Comparison of ENCODE assay signal across 17 cellular contexts in the genomic region with DNA sequence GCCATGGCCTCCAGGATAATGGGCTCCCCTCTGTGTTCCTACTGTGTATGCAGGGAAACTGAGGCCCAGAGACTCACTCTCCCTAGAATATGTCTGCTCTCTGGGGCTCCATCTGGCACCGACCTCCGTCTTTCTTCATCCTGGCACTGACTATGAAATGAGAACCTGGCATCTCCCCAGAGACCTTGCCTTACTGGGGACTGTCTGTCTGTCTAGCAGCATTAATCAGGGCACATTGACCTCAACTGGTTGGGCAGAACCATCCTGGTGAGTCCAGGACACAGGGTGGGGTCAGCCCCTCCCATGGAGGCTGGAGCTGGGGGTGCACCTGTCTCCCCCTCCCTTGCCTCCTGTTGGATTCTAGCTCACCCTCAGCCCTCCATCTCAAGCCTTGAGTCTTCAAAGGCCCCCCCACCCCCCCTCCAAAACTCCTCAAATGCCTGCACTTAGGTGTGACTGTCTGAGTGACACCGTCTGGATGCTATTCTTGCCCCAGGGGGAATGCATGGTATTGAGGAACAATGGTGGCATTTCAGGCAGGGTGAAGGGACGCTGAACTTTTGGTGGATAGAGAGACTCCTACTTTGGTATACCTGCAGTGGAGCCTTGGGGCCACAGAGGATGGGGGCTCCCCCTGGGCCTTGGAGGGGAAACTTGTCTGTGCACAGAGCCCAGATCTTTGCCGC. TPM values are rescaled to one million over a fixed set of nuclear protein-coding genes. Genes with fewer than 3 reads are reported as not detected.
DNase-seq lines count a peak whose midpoint lies in the region; ATAC-seq and TF ChIP-seq lines count a peak whose summit lies in the region.
"Had no signal": no experiment of that assay in that cellular context is flagged by ENCODE, and none has a peak within 500 bp of the region (broad histone marks: within the 10 kb centered on the region; RNA-seq: fewer than 3 reads in every experiment).

No MANE protein-coding gene starts in this region.

- H4K20me1 ChIP-seq in OCI-LY7 (ENCODE audit: insufficient read depth, low read length): no peaks in the 10 kb centered on the region

- POLR2A ChIA-PET in OCI-LY7 (lab: Charles Lee): interaction anchor here (1.2 to 2.4 kb wide), 4 partner anchors 9 to 56 kb away, joined by 3 to 10 read pairs (median 6); no protein-coding TSS in a partner anchor

- no peak for TF ChIP-seq CTCF in C4-2B (conservative IDR thresholded peaks at IDR 0.05)
- TF ChIP-seq CTCF in OCI-LY7 (conservative IDR thresholded peaks at IDR 0.05; ENCODE audit: low read length): no peak
- no peak for TF ChIP-seq CTCF in heart right ventricle (IDR thresholded peaks at IDR 0.05)

- H3K27me3 ChIP-seq in mesendoderm (ENCODE audit: insufficient read depth, low read length, poor library complexity) (peaks cover 34% of the 10 kb centered on the region), heart right ventricle (peaks cover 13 to 100% (median 99%) of the 10 kb centered on the region in 7 donors)

- H3K18ac ChIP-seq in mesendoderm (ENCODE audit: low read length): no peak overlapping the region

- H3K9me2 ChIP-seq in OCI-LY7 (ENCODE audit: insufficient read depth, low read length): no peaks in the 10 kb centered on the region

- H4K5ac ChIP-seq in mesendoderm (ENCODE audit: low read length): no peak overlapping the region

- no peak overlapping the region for H3K56ac ChIP-seq in mesendoderm (ENCODE audit: low read length)

- no peak overlapping the region for H3K23ac ChIP-seq in mesendoderm (ENCODE audit: low read length)

- no CpG with 5 or more reads among the region's 5 CpGs for WGBS in mesendoderm (ENCODE audit: extremely low coverage, insufficient coverage, low lambda C conversion rate)
- 73 to 75% methylated on average over 5 of the region's 5 CpGs for WGBS in heart right ventricle, 2 donors

- H3K4me3 ChIP-seq in OCI-LY7 (ENCODE audit: low read depth, low read length, poor library complexity, severe bottlenecking) (no peak overlapping the region), mesendoderm (ENCODE audit: low read length) (no peak overlapping the region), heart right ventricle (no peak overlapping the region)
- H3K4me3 ChIP-seq: BLaER1, GM23248 had no signal

- H3K4ac ChIP-seq in mesendoderm (ENCODE audit: low read depth, low read length): no peak overlapping the region

- H3K9ac ChIP-seq in mesendoderm (ENCODE audit: low read length): no peak overlapping the region
- H3K9ac ChIP-seq: BLaER1, GM23248 had no signal

- DNase-seq in OCI-LY7 (ENCODE audit: low spot score) (no peak), mesendoderm (peak; percentile 75), NCI-H1694 treated with DMSO at 0.1 percent for 48 hours (lab: John Stamatoyannopoulos, UW) (no peak), heart right ventricle (no peak)
- DNase-seq: AML-193; CD4-positive, alpha-beta T cell; DMS153; DMS79 treated with DMSO at 0.1 percent for 48 hours; GDM1; GM23248; H9 had no signal

- no peak overlapping the region for H2BK120ac ChIP-seq in mesendoderm (ENCODE audit: low read depth, low read length)

- CTCF ChIA-PET in OCI-LY7 (lab: Charles Lee; ENCODE audit: unreplicated experiment): no interaction called here

- no peaks in the 10 kb centered on the region for H3K9me3 ChIP-seq in OCI-LY7 (ENCODE audit: low read length)
- no peaks in the 10 kb centered on the region for H3K9me3 ChIP-seq in heart right ventricle
- H3K9me3 ChIP-seq: BLaER1 had no signal

- no peak overlapping the region for H4K8ac ChIP-seq in mesendoderm (ENCODE audit: low read depth, low read length)

- peak overlapping the region; percentile 38; the same call in 1 of the 2 replicates for H3K4me2 ChIP-seq in OCI-LY7 (ENCODE audit: low read length)
- H3K4me2 ChIP-seq in mesendoderm (ENCODE audit: low read length): no peak overlapping the region
- H3K4me2 ChIP-seq: BLaER1 had no signal

- H3K79me1 ChIP-seq in mesendoderm (ENCODE audit: low read length): no peaks in the 10 kb centered on the region

- H2BK15ac ChIP-seq in mesendoderm (replicated peaks; ENCODE audit: low read depth): no peak overlapping the region

- peaks cover 93% of the 10 kb centered on the region for H3K4me1 ChIP-seq in OCI-LY7 (ENCODE audit: insufficient read depth, low read length, poor library complexity, severe bottlenecking)
- H3K4me1 ChIP-seq in mesendoderm (ENCODE audit: control insufficient read depth, low read depth, low read length): peaks cover 2% of the 10 kb centered on the region
- peaks cover 0 to 5% (median 0%) of the 10 kb centered on the region in 9 donors for H3K4me1 ChIP-seq in heart right ventricle

- H2BK5ac ChIP-seq in mesendoderm (ENCODE audit: low read length): no peak overlapping the region

- H3K79me2 ChIP-seq in OCI-LY7 (ENCODE audit: insufficient read depth, low read depth, low read length) (no peaks in the 10 kb centered on the region), mesendoderm (ENCODE audit: control insufficient read depth, insufficient read depth, low read length) (no peaks in the 10 kb centered on the region)

- H3K27ac ChIP-seq in C4-2B (peak overlapping the region; percentile 47; the same call in 1 of the 2 replicates), OCI-LY7 (ENCODE audit: low read depth, low read length, poor library complexity, severe bottlenecking) (no peak overlapping the region), mesendoderm (ENCODE audit: low read depth, low read length) (no peak overlapping the region), heart right ventricle (no peak overlapping the region)
- H3K27ac ChIP-seq: 22Rv1, BLaER1, GM23248 had no signal

- H2AK5ac ChIP-seq in mesendoderm (ENCODE audit: low read length): no peak overlapping the region

- no peak overlapping the region for H2AFZ ChIP-seq in OCI-LY7 (ENCODE audit: low read length)
- H2AFZ ChIP-seq: GM23248 had no signal

- BruUV-seq in OCI-LY7 (replicated peaks; lab: Mats Ljungman, UMichigan): no TSS peak

- H3K36me3 ChIP-seq in OCI-LY7 (ENCODE audit: insufficient read depth, low read length): no peaks in the 10 kb centered on the region
- no peaks in the 10 kb centered on the region for H3K36me3 ChIP-seq in mesendoderm (ENCODE audit: control insufficient read depth, insufficient read depth, low read length)
- no peaks in the 10 kb centered on the region for H3K36me3 ChIP-seq in heart right ventricle
- H3K36me3 ChIP-seq: BLaER1 had no signal

- intact Hi-C loops in OCI-LY7 (cut with micrococcal nuclease; ENCODE audit: unreplicated experiment) (loop anchor here (10.0 kb wide), 1 partner anchor 502 kb away; no protein-coding TSS in a partner anchor), heart right ventricle (cut with DNase I) (no loop called here)

- ATAC-seq in esophagus mucosa: peak; percentile 31
- ATAC-seq in GM18498 (IDR thresholded peaks at IDR 0.05; ENCODE audit: unreplicated experiment): no peak
- ATAC-seq in HG03354 (IDR thresholded peaks at IDR 0.05; ENCODE audit: poor library complexity, severe bottlenecking, unreplicated experiment): no peak
- no peak for ATAC-seq in heart right ventricle

RNA-seq across cellular contexts. Expression of a gene that starts 12.8 kb away (rescaled TPM):
- 55.3 and 56.3 TPM in 2 replicates for total RNA-seq in OCI-LY7 (2014; rRNA removed; shearing (Covaris generic))
- total RNA-seq in OCI-LY7 (2022) (66.8 and 76.4 TPM in 2 replicates), esophagus mucosa (689 TPM), heart right ventricle (under 1 TPM in 3 of 10 donors, not detected in 7; 0.11 to 0.24 (median 0.14) TPM)
- 0.15 TPM for polyA plus RNA-seq in mesendoderm (2013, experiment 1 of 2)
- polyA plus RNA-seq in mesendoderm (2013, experiment 2 of 2): 0.08 TPM
- polyA plus RNA-seq in heart right ventricle: under 1 TPM in 1 of 2 donors, not detected in 1; 0.06 TPM
- total RNA-seq: CD4-positive, alpha-beta T cell; GM23248; H9 had no signal
- polyA plus RNA-seq: GM23248 had no signal

Comparison
In these comparisons a context has a peak if more than half of its experiments do, and no peak if none do; other contexts are left out.
1. RNA of a gene that starts 12.8 kb away (total RNA-seq): 689 TPM in esophagus mucosa (single experiment) and 55.3 to 76.4 TPM in OCI-LY7; 0.11 to 0.24 TPM in heart right ventricle; every median in the first group is over 10 times any median in the second.